1 cellular context compared by ENCODE assay signal in genomic region chr17:40151414-40151955, GRCh38.
TF ChIP-seq lines count a peak whose summit lies in the region.

No MANE protein-coding gene starts in this region.

TF ChIP-seq in WTC11, 78 proteins besides CTCF, POLR2A, EP300 and RAD21:
- TF ChIP-seq USF2 (CRISPR knock-in tag; IDR thresholded peaks at IDR 0.05) = no peak
